In the genomic region with DNA sequence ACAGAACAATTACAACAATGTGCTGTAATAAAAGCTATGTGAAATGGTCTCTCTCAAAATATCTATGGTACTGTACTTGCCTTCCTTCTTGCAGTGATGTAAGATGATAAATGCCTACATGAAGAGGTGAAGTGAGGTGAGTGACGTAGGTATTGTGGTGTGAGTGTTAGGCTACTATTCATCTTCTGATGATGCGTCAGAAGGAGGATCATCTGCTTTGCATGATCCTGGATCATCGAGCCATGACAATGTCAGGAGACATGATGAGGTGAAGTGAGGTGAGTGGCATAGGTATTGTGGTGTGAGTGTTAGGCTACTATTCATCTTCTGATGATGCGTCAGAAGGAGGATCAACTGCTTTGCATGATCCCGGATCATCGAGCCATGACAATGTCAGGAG, we compare ENCODE assay signal across 26 cellular contexts.
"Had no signal": no experiment of that assay in that cellular context is flagged by ENCODE, and none has a peak within 500 bp of the region (broad histone marks: within the 10 kb centered on the region; RNA-seq: fewer than 3 reads in every experiment).

No MANE protein-coding gene starts in this region.

- H3K4me1 ChIP-seq: esophagus muscularis mucosa, left lung, lower lobe of right lung, pancreas, prostate gland, upper lobe of left lung had no signal

- H3K4me2 ChIP-seq: smooth muscle cell had no signal

- H3K27me3 ChIP-seq: esophagus muscularis mucosa, left lung, pancreas, upper lobe of left lung had no signal

- H3K4me3 ChIP-seq: esophagus muscularis mucosa, left lung, lower lobe of right lung, pancreas, prostate gland, smooth muscle cell, upper lobe of left lung had no signal

- H3K36me3 ChIP-seq: esophagus muscularis mucosa, left lung, lower lobe of right lung, pancreas, prostate gland, upper lobe of left lung had no signal

- ATAC-seq: effector memory CD8-positive, alpha-beta T cell; left lung; lower lobe of right lung; naive thymus-derived CD8-positive, alpha-beta T cell; pancreas; stimulated activated memory B cell treated with anti-CD40 and anti-IgM and Interleukin-4, amounts not matched to agents 10 μg/mL and 1 μg/mL and 100 μg/mL, for 72 hours; stimulated activated naive CD8-positive, alpha-beta T cell treated with anti-CD3 and anti-CD28 coated beads, Interleukin-15, amount 100 ng/mL, for 72 hours had no signal

- FAIRE-seq: pancreas had no signal

- DNase-seq: activated CD4-positive, alpha-beta T cell treated with anti-CD3 and anti-CD28 coated beads for 48 hours; activated CD4-positive, alpha-beta T cell treated with anti-CD3 and anti-CD28 coated beads, Interleukin-2, amount 50 U/mL, for 48 hours; activated CD8-positive, alpha-beta memory T cell treated with anti-CD3 and anti-CD28 coated beads for 24 hours; activated effector memory CD4-positive, alpha-beta T cell treated with Interleukin-2 at 50 U/mL for 16 hours; activated naive CD4-positive, alpha-beta T cell treated with Interleukin-2 at 50 U/mL for 16 hours; aorta; cortex of kidney; effector memory CD8-positive, alpha-beta T cell; foreskin melanocyte; kidney glomerular epithelial cell; left lung; lower lobe of right lung; mesenchymal stem cell; naive thymus-derived CD8-positive, alpha-beta T cell; nucleus accumbens; pancreas; stimulated activated CD4-positive, alpha-beta T cell treated with anti-CD3 and anti-CD28 coated beads, Interleukin-1b, Interleukin-23, amount 100 ng/mL, for 48 hours; stimulated activated CD4-positive, alpha-beta T cell treated with anti-CD3 and anti-CD28 coated beads, Interleukin-4, amount 100 ng/mL, for 4 hours; stimulated activated CD8-positive, alpha-beta memory T cell treated with anti-CD3 and anti-CD28 coated beads, Interleukin-4, amount 100 ng/mL, for 48 hours; stimulated activated naive CD8-positive, alpha-beta T cell treated with anti-CD3 and anti-CD28 coated beads, Interleukin-15, amount 100 ng/mL, for 72 hours; substantia nigra; upper lobe of left lung had no signal

- H3K9me3 ChIP-seq: esophagus muscularis mucosa, left lung, lower lobe of right lung, pancreas, prostate gland, upper lobe of left lung had no signal

- H3K27ac ChIP-seq: esophagus muscularis mucosa, left lung, lower lobe of right lung, pancreas, prostate gland, upper lobe of left lung had no signal
